ENCODE assay signal across 9 cellular contexts in genomic region chr7:126119981-126120380, GRCh38.
"Had no signal": no experiment of that assay in that cellular context is flagged by ENCODE, and none has a peak within 500 bp of the region (broad histone marks: within the 10 kb centered on the region; RNA-seq: fewer than 3 reads in every experiment).

No MANE protein-coding gene starts in this region.

- H3K27ac ChIP-seq: GM23248 had no signal

- ATAC-seq: GM23338, HCT116 had no signal

- DNase-seq: GM23248, GOT3, H7, H9, HCEC 1CT, HFFc6 had no signal

- H3K36me3 ChIP-seq: HAP-1 had no signal

- H3K9ac ChIP-seq: GM23248 had no signal

- H3K4me3 ChIP-seq: GM23248, GM23338, HAP-1 had no signal

- H3K4me1 ChIP-seq: HAP-1 had no signal

- H3K9me3 ChIP-seq: HAP-1 had no signal
